Comparison of ENCODE assay signal across 4 cellular contexts in genomic region chr19:56197646-56198045, GRCh38. TPM values are rescaled to one million over a fixed set of nuclear protein-coding genes. Genes with fewer than 3 reads are reported as not detected.
"Had no signal": no experiment of that assay in that cellular context is flagged by ENCODE, and none has a peak within 500 bp of the region (broad histone marks: within the 10 kb centered on the region; RNA-seq: fewer than 3 reads in every experiment).

ZSCAN5B (minus strand) TSS chr19:56197783; CDS start chr19:56193052, 4,731 bp downstream.

RNA-seq across cellular contexts. Expression of gene ZSCAN5B, which starts in this region (rescaled TPM):
- total RNA-seq: LHCN-M2, M059J, MCF 10A, NCI-H460 had no signal
